In genomic region chr7:37287093-37287492, GRCh38 we compare ENCODE assay signal across 9 cellular contexts.
DNase-seq lines count a peak whose midpoint lies in the region; ATAC-seq, FAIRE-seq and TF ChIP-seq lines count a peak whose summit lies in the region.
"Had no signal": no experiment of that assay in that cellular context is flagged by ENCODE, and none has a peak within 500 bp of the region (broad histone marks: within the 10 kb centered on the region; RNA-seq: fewer than 3 reads in every experiment).

No MANE protein-coding gene starts in this region.

- H3K4me2 ChIP-seq in endothelial cell of umbilical vein (ENCODE audit: insufficient read depth, low read length): no peak overlapping the region

- H4K20me1 ChIP-seq in endothelial cell of umbilical vein (replicated peaks; ENCODE audit: control insufficient read depth, extremely low read depth, insufficient read depth, low read length): no peaks in the 10 kb centered on the region

- no peak for FAIRE-seq in endothelial cell of umbilical vein (lab: Jason Lieb, UNC)

- CTCF ChIA-PET in endothelial cell of umbilical vein (lab: Charles Lee): interaction anchor here (0.6 to 6.3 kb wide), 8 partner anchors 8 to 445 kb away, joined by 3 to 94 read pairs (median 15); partner anchors contain the start of gene ELMO1

- no peaks in the 10 kb centered on the region for H3K9me3 Mint-ChIP-seq in natural killer cell

- H3K4me1 Mint-ChIP-seq in natural killer cell: peaks cover 47 to 53% of the 10 kb centered on the region in 2 donors

- H3K9me3 ChIP-seq in endothelial cell of umbilical vein (replicated peaks; ENCODE audit: control insufficient read depth, insufficient read depth, low read length) (no peaks in the 10 kb centered on the region), lower lobe of right lung (no peaks in the 10 kb centered on the region)

- no peaks in the 10 kb centered on the region for H3K27me3 Mint-ChIP-seq in natural killer cell (ENCODE audit: low read depth in 2 of 2)

- intact Hi-C loops in endothelial cell of umbilical vein (cut with micrococcal nuclease): no loop called here
- intact Hi-C loops in natural killer cell (cut with micrococcal nuclease): loop anchor here (5.0 kb wide), 1 partner anchor 210 kb away; no protein-coding TSS in a partner anchor
- intact Hi-C loops in left ventricle myocardium superior (cut with micrococcal nuclease): no loop called here
- intact Hi-C loops in lower lobe of right lung (cut with DNase I): no loop called here

- H3K36me3 ChIP-seq in endothelial cell of umbilical vein (ENCODE audit: control insufficient read depth in 2 of 2, extremely low read depth in 1 of 2, insufficient read depth in 2 of 2, low read length in 2 of 2) (no peaks in the 10 kb centered on the region), lower lobe of right lung (no peaks in the 10 kb centered on the region)

- peak; percentile 66 for ATAC-seq in GM18498 (IDR thresholded peaks at IDR 0.05; ENCODE audit: unreplicated experiment)
- peak; percentile 63 for ATAC-seq in GM21786 (IDR thresholded peaks at IDR 0.05; ENCODE audit: unreplicated experiment)
- ATAC-seq in natural killer cell: no peak
- ATAC-seq in left ventricle myocardium superior: no peak
- ATAC-seq in lower lobe of right lung: no peak
- ATAC-seq in GM18873 (IDR thresholded peaks at IDR 0.05; ENCODE audit: low FRiP score, unreplicated experiment): no peak
- ATAC-seq: Right ventricle myocardium inferior had no signal

- BruUV-seq in endothelial cell of umbilical vein (replicated peaks; lab: Mats Ljungman, UMichigan): no TSS peak

- no peak overlapping the region for H3K9ac ChIP-seq in endothelial cell of umbilical vein (replicated peaks; ENCODE audit: extremely low read depth, insufficient read depth, low read length)

- H3K36me3 Mint-ChIP-seq in natural killer cell: no peaks in the 10 kb centered on the region

- POLR2A ChIA-PET in endothelial cell of umbilical vein (lab: Charles Lee): interaction anchor here (0.8 kb wide), 1 partner anchor 154 kb away, joined by 3 read pairs; no protein-coding TSS in a partner anchor

- H2AFZ ChIP-seq in endothelial cell of umbilical vein (ENCODE audit: low read depth, low read length): no peak overlapping the region

- no peaks in the 10 kb centered on the region for H3K27me3 ChIP-seq in endothelial cell of umbilical vein (ENCODE audit: control insufficient read depth in 2 of 2, insufficient read depth in 2 of 2, low read length in 2 of 2)
- H3K27me3 ChIP-seq in lower lobe of right lung (ENCODE audit: low read depth): no peaks in the 10 kb centered on the region

- dilution Hi-C loops in endothelial cell of umbilical vein (cut with MboI; ENCODE audit: extremely low pct_ligation_motif_present, low sequenced_read_pairs): no loop called here

- H3K79me2 ChIP-seq in endothelial cell of umbilical vein (ENCODE audit: control insufficient read depth, insufficient read depth, low read length): no peaks in the 10 kb centered on the region

- H3K27ac ChIP-seq in endothelial cell of umbilical vein (ENCODE audit: insufficient read depth, low read depth, low read length): no peak overlapping the region
- no peak overlapping the region for H3K27ac ChIP-seq in lower lobe of right lung

- H3K9me1 ChIP-seq in endothelial cell of umbilical vein (replicated peaks; ENCODE audit: control insufficient read depth, extremely low read depth, insufficient read depth, low read length): no peaks in the 10 kb centered on the region

- no peak overlapping the region for H3K4me3 Mint-ChIP-seq in natural killer cell

- no peak for TF ChIP-seq POLR2A in endothelial cell of umbilical vein (IDR thresholded peaks at IDR 0.05; ENCODE audit: low read depth, low read length)

- DNase-seq in NCI-H1092 treated with DMSO at 0.1 percent for 48 hours (lab: John Stamatoyannopoulos, UW): peak; percentile 84
- DNase-seq in endothelial cell of umbilical vein (ENCODE audit: low read depth, low spot score): peak; percentile 72
- DNase-seq in natural killer cell: no peak
- no peak for DNase-seq in left ventricle myocardium superior
- no peak for DNase-seq in lower lobe of right lung

- H3K27ac Mint-ChIP-seq in natural killer cell: no peak overlapping the region

- H3K4me1 ChIP-seq in endothelial cell of umbilical vein (ENCODE audit: control insufficient read depth, extremely low read depth, insufficient read depth, low read length): peaks cover 8% of the 10 kb centered on the region
- H3K4me1 ChIP-seq in lower lobe of right lung: peaks cover 61% of the 10 kb centered on the region

- H3K4me3 ChIP-seq in endothelial cell of umbilical vein (replicated peaks in 1 of 3; ENCODE audit: insufficient read depth in 1 of 3, low read depth in 1 of 3, low read length in 3 of 3): no peak overlapping the region
- no peak overlapping the region for H3K4me3 ChIP-seq in lower lobe of right lung

- TF ChIP-seq CTCF in endothelial cell of umbilical vein (IDR thresholded peaks at IDR 0.05; ENCODE audit: extremely low read depth in 1 of 2, insufficient read depth in 1 of 2, low read depth in 1 of 2, low read length in 2 of 2) (no peak), natural killer cell (IDR thresholded peaks at IDR 0.05) (no peak), lower lobe of right lung (IDR thresholded peaks at IDR 0.05) (no peak)

TF ChIP-seq in endothelial cell of umbilical vein, 7 proteins besides CTCF, POLR2A, EP300 and RAD21:
- no peak for TF ChIP-seq MYC (IDR thresholded peaks at IDR 0.05; ENCODE audit: low read depth, low read length)
- TF ChIP-seq JUN (IDR thresholded peaks at IDR 0.05; ENCODE audit: borderline replicate concordance, insufficient read depth, insufficient read length, low read depth): no peak

Comparison
In these comparisons a context has a peak if more than half of its experiments do, and no peak if none do; other contexts are left out.
1. ATAC-seq: peak in GM18498 (single experiment) and GM21786 (single experiment); none in natural killer cell (0 of 3), left ventricle myocardium superior (single experiment), lower lobe of right lung (0 of 2) and GM18873 (single experiment).
2. DNase-seq: peak in NCI-H1092 treated with DMSO at 0.1 percent for 48 hours (single experiment) and endothelial cell of umbilical vein (single experiment); none in natural killer cell (single experiment), left ventricle myocardium superior (single experiment) and lower lobe of right lung (single experiment).